ENCODE assay signal across 1 cellular context in the genomic region with DNA sequence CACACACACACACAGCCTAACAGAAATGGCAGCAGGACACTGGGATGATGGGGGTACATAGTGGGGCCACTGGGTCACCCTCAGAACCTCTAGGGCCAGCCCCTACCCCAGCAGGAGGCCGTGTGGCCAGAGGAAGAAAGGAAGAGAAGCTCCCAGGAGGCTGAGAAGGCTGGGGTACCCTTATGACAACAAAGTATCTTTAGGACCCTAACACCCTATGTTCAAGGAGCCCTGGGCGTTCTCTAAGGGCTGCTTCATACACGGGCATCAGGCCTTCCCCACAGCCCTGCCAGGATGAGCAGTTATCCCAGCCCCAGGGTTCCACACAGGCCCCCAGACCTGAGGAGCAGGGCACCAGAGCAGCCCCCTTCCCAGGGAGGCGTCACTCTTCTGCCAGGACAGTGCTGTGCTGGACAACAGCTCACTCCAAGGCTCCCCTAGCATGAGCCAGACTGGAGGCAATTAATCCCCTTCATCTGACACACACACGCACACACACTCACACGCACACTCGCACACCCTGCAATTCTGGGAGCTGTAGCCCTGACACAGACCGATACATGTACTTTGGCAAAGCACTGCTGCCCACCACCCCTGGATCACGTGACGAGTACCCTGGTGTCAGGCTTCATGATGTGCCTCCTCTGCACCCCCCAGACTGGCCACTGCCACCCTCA.
TF ChIP-seq lines count a peak whose summit lies in the region.

No MANE protein-coding gene starts in this region.

TF ChIP-seq in K562, 482 proteins besides CTCF, POLR2A, EP300 and RAD21 (continued from another document):
- no peak for TF ChIP-seq PHF8 (IDR thresholded peaks at IDR 0.05; ENCODE audit: borderline replicate concordance, low read length)
TF ChIP-seq in K562: peak in this region for 1.
